ENCODE assay signal across 6 cellular contexts in genomic region chr1:1318131-1318652, GRCh38. TPM values are rescaled to one million over a fixed set of nuclear protein-coding genes. Genes with fewer than 3 reads are reported as not detected.
DNase-seq lines count a peak whose midpoint lies in the region; ATAC-seq and TF ChIP-seq lines count a peak whose summit lies in the region.

No MANE protein-coding gene starts in this region.

- H3K27me3 ChIP-seq in heart right ventricle: no peaks in the 10 kb centered on the region

- H3K36me3 ChIP-seq in heart right ventricle: peaks cover 4 to 85% (median 31%) of the 10 kb centered on the region in 9 donors

- peak; percentile 37 to 81 (median 62) for ATAC-seq in heart right ventricle
- no peak for ATAC-seq in HG03442 (IDR thresholded peaks at IDR 0.05; ENCODE audit: unreplicated experiment)
- no peak for ATAC-seq in stimulated activated naive CD8-positive, alpha-beta T cell treated with anti-CD3 and anti-CD28 coated beads, Interleukin-15, Interleukin-2, amounts not matched to agents 100 U/mL and 50 U/mL, for 24 hours

- intact Hi-C loops in heart right ventricle (cut with DNase I): no loop called here

- no peaks in the 10 kb centered on the region for H3K9me3 ChIP-seq in heart right ventricle

- 61 to 65% methylated on average over 9 of the region's 9 CpGs for WGBS in heart right ventricle, 2 donors

- H3K4me1 ChIP-seq in heart right ventricle: peaks cover 0 to 47% (median 33%) of the 10 kb centered on the region in 9 donors

- DNase-seq in AG08395 (ENCODE audit: low spot score): peak; percentile 75
- DNase-seq in NCI-H510A treated with DMSO at 0.1 percent for 48 hours (lab: John Stamatoyannopoulos, UW): peak; percentile 98
- DNase-seq in heart right ventricle: peak; percentile 70 to 72
- DNase-seq in mesenteric fat pad (ENCODE audit: low spot score): no peak
- DNase-seq in stimulated activated naive CD8-positive, alpha-beta T cell treated with anti-CD3 and anti-CD28 coated beads, Interleukin-15, Interleukin-2, amounts not matched to agents 100 U/mL and 50 U/mL, for 24 hours: no peak

- peak overlapping the region in 9 of 10 donors; percentile 11 to 73 (median 48) for H3K27ac ChIP-seq in heart right ventricle

- TF ChIP-seq CTCF in heart right ventricle (IDR thresholded peaks at IDR 0.05): no peak

- no peak overlapping the region for H3K4me3 ChIP-seq in heart right ventricle

RNA-seq across cellular contexts. Expression of gene INTS11, which starts 6.3 kb away (rescaled TPM):
- 10 to 100 TPM; 44.7 to 91.7 (median 56.6) TPM for total RNA-seq in heart right ventricle
- 100 to 1,000 TPM in 1 of 2 donors, 10 to 100 TPM in 1; 92.6 to 269 TPM for polyA plus RNA-seq in heart right ventricle
- total RNA-seq in mesenteric fat pad: 74.7 TPM

RNA-seq across cellular contexts. Expression of gene CPTP, which starts 6.4 kb away (rescaled TPM):
- total RNA-seq in heart right ventricle (100 to 1,000 TPM in 1 of 10 donors, 10 to 100 TPM in 9; 49.4 to 126 (median 65.4) TPM), mesenteric fat pad (19.7 TPM)
- 100 to 1,000 TPM in 1 of 2 donors, 10 to 100 TPM in 1; 55.3 to 222 TPM for polyA plus RNA-seq in heart right ventricle

RNA-seq across cellular contexts. Expression of gene PUSL1, which starts 9.8 kb away (rescaled TPM):
- 10 to 100 TPM in 3 of 10 donors, 1 to 10 TPM in 7; 5.6 to 11.9 (median 8.2) TPM for total RNA-seq in heart right ventricle
- 10 to 100 TPM; 16.0 to 17.8 TPM for polyA plus RNA-seq in heart right ventricle
- total RNA-seq in mesenteric fat pad: 11.6 TPM

RNA-seq across cellular contexts. Expression of gene ACAP3, which starts 10.5 kb away (rescaled TPM):
- total RNA-seq in heart right ventricle (10 to 100 TPM; 24.1 to 60.0 (median 30.4) TPM), mesenteric fat pad (36.6 TPM)
- 100 to 1,000 TPM in 1 of 2 donors, 10 to 100 TPM in 1; 22.2 to 152 TPM for polyA plus RNA-seq in heart right ventricle

RNA-seq across cellular contexts. Expression of gene TAS1R3, which starts 12.9 kb away (rescaled TPM):
- total RNA-seq in heart right ventricle (under 1 TPM; 0.16 to 0.87 (median 0.35) TPM), mesenteric fat pad (0.19 TPM)
- polyA plus RNA-seq in heart right ventricle: 1 to 10 TPM in 1 of 2 donors, under 1 TPM in 1; 0.39 to 3.1 TPM

Comparison
In these comparisons a context has a peak if more than half of its experiments do, and no peak if none do; other contexts are left out.
1. DNase-seq: peak in AG08395 (single experiment), NCI-H510A treated with DMSO at 0.1 percent for 48 hours (single experiment) and heart right ventricle (2 of 2); none in mesenteric fat pad (single experiment) and stimulated activated naive CD8-positive, alpha-beta T cell treated with anti-CD3 and anti-CD28 coated beads, Interleukin-15, Interleukin-2, amounts not matched to agents 100 U/mL and 50 U/mL, for 24 hours (single experiment).
2. ATAC-seq: peak in heart right ventricle (8 of 8); none in HG03442 (single experiment) and stimulated activated naive CD8-positive, alpha-beta T cell treated with anti-CD3 and anti-CD28 coated beads, Interleukin-15, Interleukin-2, amounts not matched to agents 100 U/mL and 50 U/mL, for 24 hours (single experiment).